12 cellular contexts compared by ENCODE assay signal in the genomic region with DNA sequence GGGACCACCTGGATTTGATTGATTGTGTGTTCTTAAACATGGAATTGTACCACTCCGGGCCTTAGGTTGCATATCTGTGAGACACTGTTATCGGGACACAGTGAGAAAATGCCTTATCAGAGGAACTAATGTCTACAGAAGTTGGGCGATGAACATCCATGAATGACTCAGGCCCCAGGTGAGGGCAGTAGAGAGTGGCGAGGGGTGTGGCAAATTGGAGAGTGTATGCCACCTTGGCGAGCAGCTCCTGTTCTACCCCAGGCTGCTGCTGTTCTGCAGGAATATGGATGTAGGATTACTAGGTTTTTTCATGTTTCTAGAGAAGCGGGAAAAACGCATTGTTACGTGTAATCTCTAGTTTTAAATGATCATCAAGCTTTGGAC. TPM values are rescaled to one million over a fixed set of nuclear protein-coding genes. Genes with fewer than 3 reads are reported as not detected.
DNase-seq lines count a peak whose midpoint lies in the region; ATAC-seq, FAIRE-seq and TF ChIP-seq lines count a peak whose summit lies in the region.
"Had no signal": no experiment of that assay in that cellular context is flagged by ENCODE, and none has a peak within 500 bp of the region (broad histone marks: within the 10 kb centered on the region; RNA-seq: fewer than 3 reads in every experiment).

No MANE protein-coding gene starts in this region.

- H3K36me3 ChIP-seq in A673 (ENCODE audit: insufficient read depth, low read length, poor library complexity, severe bottlenecking) = no peaks in the 10 kb centered on the region
- H3K36me3 ChIP-seq in body of pancreas (replicated peaks in 1 of 2; ENCODE audit: insufficient read depth in 1 of 2, low read depth in 2 of 2) = no peaks in the 10 kb centered on the region

- H3K4me1 ChIP-seq in A673 (ENCODE audit: insufficient read depth, low read length, poor library complexity, severe bottlenecking) = no peaks in the 10 kb centered on the region
- H3K4me1 ChIP-seq in body of pancreas = peaks cover 4% of the 10 kb centered on the region

- no peak for FAIRE-seq in RCC 7860 (lab: Jason Lieb, UNC)
- FAIRE-seq: G401.6 had no signal

- peaks cover 4% of the 10 kb centered on the region for H3K36me3 Mint-ChIP-seq in Calu3 (ENCODE audit: insufficient read depth, unreplicated experiment)
- peaks cover 65% of the 10 kb centered on the region for H3K36me3 Mint-ChIP-seq in activated CD8-positive, alpha-beta T cell treated with anti-CD3 and anti-CD28 coated beads, Interleukin-2, amount 10 ng/mL, durations not matched to agents 7 days and 5 days (ENCODE audit: low read depth)

- intact Hi-C loops in A673 (cut with micrococcal nuclease; ENCODE audit: unreplicated experiment) (no loop called here), Calu3 (cut with micrococcal nuclease; ENCODE audit: unreplicated experiment) (no loop called here), body of pancreas (cut with DNase I) (no loop called here)

- H3K9me3 Mint-ChIP-seq in Calu3 (ENCODE audit: low read depth, unreplicated experiment) = no peaks in the 10 kb centered on the region
- no peaks in the 10 kb centered on the region for H3K9me3 Mint-ChIP-seq in activated CD8-positive, alpha-beta T cell treated with anti-CD3 and anti-CD28 coated beads, Interleukin-2, amount 10 ng/mL, durations not matched to agents 7 days and 5 days (ENCODE audit: insufficient read depth)

- H3K27me3 ChIP-seq in A673 (replicated peaks; ENCODE audit: insufficient read depth, low read depth, low read length, poor library complexity) (no peaks in the 10 kb centered on the region), body of pancreas (no peaks in the 10 kb centered on the region)
- H3K27me3 ChIP-seq: gastroesophageal sphincter had no signal

- ATAC-seq in HG02885 (IDR thresholded peaks at IDR 0.05; ENCODE audit: poor library complexity, unreplicated experiment) = peak; percentile 11
- no peak for ATAC-seq in activated CD8-positive, alpha-beta T cell treated with anti-CD3 and anti-CD28 coated beads, Interleukin-2, amount 10 ng/mL, durations not matched to agents 7 days and 5 days
- no peak for ATAC-seq in GM19324 (IDR thresholded peaks at IDR 0.05; ENCODE audit: low FRiP score, unreplicated experiment)
- ATAC-seq in body of pancreas = no peak
- ATAC-seq: gastroesophageal sphincter had no signal

- peaks cover 33% of the 10 kb centered on the region for H3K4me1 Mint-ChIP-seq in Calu3 (ENCODE audit: low read depth, unreplicated experiment)
- H3K4me1 Mint-ChIP-seq in activated CD8-positive, alpha-beta T cell treated with anti-CD3 and anti-CD28 coated beads, Interleukin-2, amount 10 ng/mL, durations not matched to agents 7 days and 5 days (ENCODE audit: low read depth) = peaks cover 81% of the 10 kb centered on the region

- no peak overlapping the region for H3K4me3 Mint-ChIP-seq in Calu3 (ENCODE audit: low read depth, unreplicated experiment)
- H3K4me3 Mint-ChIP-seq in activated CD8-positive, alpha-beta T cell treated with anti-CD3 and anti-CD28 coated beads, Interleukin-2, amount 10 ng/mL, durations not matched to agents 7 days and 5 days = no peak overlapping the region

- no peak for TF ChIP-seq POLR2A in body of pancreas (IDR thresholded peaks at IDR 0.05)

- 0 out of 2 replicates have a peak, but pooled peaks have one; percentile 15 for TF ChIP-seq CTCF in A673 (conservative IDR thresholded peaks at IDR 0.05; ENCODE audit: low read depth, low read length)
- TF ChIP-seq CTCF in Calu3 (IDR thresholded peaks at IDR 0.05; ENCODE audit: unreplicated experiment) = no peak
- no peak for TF ChIP-seq CTCF in body of pancreas (IDR thresholded peaks at IDR 0.05)

- DNase-seq in A673 (ENCODE audit: low spot score) (no peak), Calu3 (peak; percentile 60), body of pancreas (no peak), UCSD-AML1 (lab: John Stamatoyannopoulos, UW; ENCODE audit: unreplicated experiment) (no peak), RCC 7860 (ENCODE audit: low spot score) (no peak)
- DNase-seq in activated CD8-positive, alpha-beta T cell treated with anti-CD3 and anti-CD28 coated beads, Interleukin-2, amount 10 ng/mL, durations not matched to agents 7 days and 5 days = no peak
- DNase-seq: central memory CD4-positive, alpha-beta T cell had no signal

- no peak overlapping the region for H3K27ac Mint-ChIP-seq in Calu3 (ENCODE audit: unreplicated experiment)
- peak overlapping the region; percentile 70 for H3K27ac Mint-ChIP-seq in activated CD8-positive, alpha-beta T cell treated with anti-CD3 and anti-CD28 coated beads, Interleukin-2, amount 10 ng/mL, durations not matched to agents 7 days and 5 days

- H3K27ac ChIP-seq in A673 (ENCODE audit: low read depth, low read length, poor library complexity, severe bottlenecking) = no peak overlapping the region
- H3K27ac ChIP-seq in body of pancreas = no peak overlapping the region

- BruUV-seq in A673 (replicated peaks; lab: Mats Ljungman, UMichigan) (no TSS peak), Calu3 (replicated peaks; lab: Mats Ljungman, UMichigan) (no TSS peak)

- POLR2A ChIA-PET in A673 (lab: Charles Lee; ENCODE audit: low non-redundant PET) = no interaction called here
- POLR2A ChIA-PET in activated CD8-positive, alpha-beta T cell treated with anti-CD3 and anti-CD28 coated beads, Interleukin-2, amount 10 ng/mL, durations not matched to agents 7 days and 5 days (lab: Charles Lee) = interaction anchor here (0.9 to 1.6 kb wide), 3 partner anchors 122 to 273 kb away, joined by 3 to 8 read pairs (median 5); a partner anchor contains a TSS

- CTCF ChIA-PET in A673 (lab: Charles Lee) (no interaction called here), Calu3 (lab: Charles Lee) (interaction anchor here (0.5 to 2.8 kb wide), 9 partner anchors 9 to 604 kb away, joined by 3 to 25 read pairs (median 5); a partner anchor contains a TSS)
- CTCF ChIA-PET in activated CD8-positive, alpha-beta T cell treated with anti-CD3 and anti-CD28 coated beads, Interleukin-2, amount 10 ng/mL, durations not matched to agents 7 days and 5 days (lab: Charles Lee) = interaction anchor here (0.7 to 4.7 kb wide), 22 partner anchors 10 to 389 kb away, joined by 3 to 53 read pairs (median 5); a partner anchor contains a TSS

- H3K9me3 ChIP-seq in A673 (ENCODE audit: low read depth, low read length, poor library complexity, severe bottlenecking) = no peaks in the 10 kb centered on the region
- H3K9me3 ChIP-seq in body of pancreas = no peaks in the 10 kb centered on the region
- H3K9me3 ChIP-seq: gastroesophageal sphincter had no signal

- H3K4me3 ChIP-seq in A673 (ENCODE audit: low read depth, low read length, poor library complexity, severe bottlenecking) (no peak overlapping the region), body of pancreas (no peak overlapping the region)
- H3K4me3 ChIP-seq: gastroesophageal sphincter, smooth muscle cell had no signal

- H3K27me3 Mint-ChIP-seq in Calu3 (ENCODE audit: unreplicated experiment) = no peaks in the 10 kb centered on the region
- no peaks in the 10 kb centered on the region for H3K27me3 Mint-ChIP-seq in activated CD8-positive, alpha-beta T cell treated with anti-CD3 and anti-CD28 coated beads, Interleukin-2, amount 10 ng/mL, durations not matched to agents 7 days and 5 days (ENCODE audit: low read depth)

- 78 to 81% methylated on average over 8 of the region's 8 CpGs for WGBS in body of pancreas, 2 donors

RNA-seq across cellular contexts. Expression of a gene that starts 38.8 kb away (rescaled TPM):
- total RNA-seq in A673 (2021) (21.3 and 23.4 TPM in 2 replicates), Calu3 (2022) (33.0 and 37.5 TPM in 2 replicates), body of pancreas (10 to 100 TPM; 15.0 to 21.4 TPM)
- total RNA-seq in activated CD8-positive, alpha-beta T cell treated with anti-CD3 and anti-CD28 coated beads, Interleukin-2, amount 10 ng/mL, durations not matched to agents 7 days and 5 days = 10 to 100 TPM; 32.8 to 38.5 TPM

RNA-seq across cellular contexts. Expression of a gene that starts 40.9 kb away (rescaled TPM):
- 30.7 and 31.6 TPM in 2 replicates for total RNA-seq in A673 (2021)
- 32.3 and 40.3 TPM in 2 replicates for total RNA-seq in Calu3 (2022)
- 10 to 100 TPM; 31.9 TPM for total RNA-seq in activated CD8-positive, alpha-beta T cell treated with anti-CD3 and anti-CD28 coated beads, Interleukin-2, amount 10 ng/mL, durations not matched to agents 7 days and 5 days
- total RNA-seq in body of pancreas = 10 to 100 TPM; 29.8 to 51.1 TPM
